In the genomic region with DNA sequence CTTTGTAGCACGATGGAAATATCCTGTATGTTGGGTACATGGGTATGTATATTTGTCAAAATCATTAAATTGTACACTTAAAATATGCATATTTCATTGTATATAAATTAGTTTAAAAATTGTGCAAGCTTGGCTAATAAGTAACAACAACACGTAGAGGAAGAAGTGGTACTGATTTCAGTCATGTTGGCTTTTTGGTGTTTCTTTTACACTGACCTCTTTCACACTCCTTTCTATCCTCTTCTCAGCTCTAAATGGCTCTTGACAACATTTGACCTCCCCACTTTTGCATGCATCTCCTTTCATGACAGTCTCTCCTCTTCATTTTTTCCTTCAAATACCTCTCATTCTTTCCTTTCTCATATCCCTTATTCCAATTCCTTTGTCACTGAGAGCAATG, we compare ENCODE assay signal across 19 cellular contexts.
A peak's percentile ranks its signal among the peaks of the same experiment; 100 is the strongest.
DNase-seq lines count a peak whose midpoint lies in the region; ATAC-seq and TF ChIP-seq lines count a peak whose summit lies in the region.
"Had no signal": no experiment of that assay in that cellular context is flagged by ENCODE, and none has a peak within 500 bp of the region (broad histone marks: within the 10 kb centered on the region; RNA-seq: fewer than 3 reads in every experiment).

No MANE protein-coding gene starts in this region.

- no peak overlapping the region for H3K4me3 Mint-ChIP-seq in mesothelial cell of epicardium
- H3K4me3 Mint-ChIP-seq: CD8-positive, alpha-beta memory T cell had no signal

- no peaks in the 10 kb centered on the region for H3K27me3 Mint-ChIP-seq in mesothelial cell of epicardium (ENCODE audit: low read depth)

- H3K9me3 Mint-ChIP-seq in mesothelial cell of epicardium, result no peaks in the 10 kb centered on the region

- ATAC-seq in GM18861 (IDR thresholded peaks at IDR 0.05; ENCODE audit: unreplicated experiment), result peak; percentile 82
- peak; percentile 71 for ATAC-seq in GM21390 (IDR thresholded peaks at IDR 0.05; ENCODE audit: unreplicated experiment)
- peak; percentile 59 for ATAC-seq in HG02840 (IDR thresholded peaks at IDR 0.05; ENCODE audit: low FRiP score, unreplicated experiment)
- peak; percentile 63 for ATAC-seq in HG03342 (IDR thresholded peaks at IDR 0.05; ENCODE audit: unreplicated experiment)
- ATAC-seq in GM21360 (IDR thresholded peaks at IDR 0.05; ENCODE audit: unreplicated experiment), result no peak
- ATAC-seq: A549, HepG2 had no signal

- no peak overlapping the region for H3K27ac Mint-ChIP-seq in mesothelial cell of epicardium
- H3K27ac Mint-ChIP-seq: CD8-positive, alpha-beta memory T cell had no signal

- H3K4me1 Mint-ChIP-seq in mesothelial cell of epicardium, result peaks cover 15% of the 10 kb centered on the region

- DNase-seq in mesothelial cell of epicardium (ENCODE audit: low spot score in 2 of 2, unreplicated experiment in 2 of 2) (no peak), NCI-H1436 (lab: John Stamatoyannopoulos, UW) (no peak), NCI-H1105 treated with DMSO at 0.1 percent for 48 hours (lab: John Stamatoyannopoulos, UW) (no peak)
- DNase-seq: CD8-positive, alpha-beta memory T cell; DMS79 treated with DMSO at 0.1 percent for 48 hours; KG1; NCI-H1092; NCI-H1694 treated with DMSO at 0.1 percent for 48 hours; NCI-H2107; NCI-H2227 treated with DMSO at 0.1 percent for 48 hours; NCI-H524 treated with DMSO at 0.1 percent for 48 hours; SHP77 had no signal

- TF ChIP-seq CTCF in mesothelial cell of epicardium (IDR thresholded peaks at IDR 0.05; ENCODE audit: unreplicated experiment), result no peak

- H3K36me3 Mint-ChIP-seq in mesothelial cell of epicardium, result no peaks in the 10 kb centered on the region
